1 cellular context compared by ENCODE assay signal in genomic region chr7:139613971-139614411, GRCh38.
TF ChIP-seq lines count a peak whose summit lies in the region.

No MANE protein-coding gene starts in this region.

TF ChIP-seq in IMR-90, 13 proteins besides CTCF, POLR2A, EP300 and RAD21:
- TF ChIP-seq MAZ (IDR thresholded peaks at IDR 0.05; ENCODE audit: borderline replicate concordance, low read depth, low read length) (no peak), NFE2L2 (IDR thresholded peaks at IDR 0.05; ENCODE audit: low read depth, low read length) (no peak)
